26 cellular contexts compared by ENCODE assay signal in genomic region chr7:19351756-19352155, GRCh38.
"Had no signal": no experiment of that assay in that cellular context is flagged by ENCODE, and none has a peak within 500 bp of the region (broad histone marks: within the 10 kb centered on the region; RNA-seq: fewer than 3 reads in every experiment).

No MANE protein-coding gene starts in this region.

- H3K27ac ChIP-seq: brain microvascular endothelial cell, cardiac muscle cell, KMS-11, VCaP had no signal

- H3K27me3 ChIP-seq: brain microvascular endothelial cell, cardiac muscle cell, MG63 had no signal

- H3K9ac ChIP-seq: KMS-11, SK-N-SH had no signal

- H3K36me3 ChIP-seq: brain microvascular endothelial cell, cardiac muscle cell, MG63 had no signal

- DNase-seq: activated CD4-positive, alpha-beta T cell treated with anti-CD3 and anti-CD28 coated beads, Interleukin-2, amount 10 ng/mL, durations not matched to agents 24 days and 14 days; activated CD4-positive, alpha-beta T cell treated with anti-CD3 and anti-CD28 coated beads, Interleukin-2, amount 50 U/mL, for 48 hours; activated CD8-positive, alpha-beta memory T cell treated with anti-CD3 and anti-CD28 coated beads, Interleukin-2, amount 10 ng/mL, durations not matched to agents 7 days and 5 days; activated effector memory CD4-positive, alpha-beta T cell treated with Interleukin-2 at 50 U/mL for 16 hours; activated naive CD4-positive, alpha-beta T cell; activated naive CD8-positive, alpha-beta T cell treated with anti-CD3 and anti-CD28 coated beads, Interleukin-2, amount 50 U/mL, for 24 hours; activated T-cell treated with anti-CD3 and anti-CD28 coated beads, Interleukin-2, amount 50 U/mL, for 24 hours; amygdala; brain microvascular endothelial cell; MG63; NCI-H1105; NCI-H1436; NCI-H1694 treated with DMSO at 0.1 percent for 48 hours; NCI-H2029 treated with DMSO at 0.1 percent for 48 hours; NCI-H345; NCI-H510A; NCI-H526 treated with DMSO at 0.1 percent for 48 hours; NCI-H82; SIG-M5; SK-N-SH; T-helper 1 cell had no signal

- H3K4me3 ChIP-seq: cardiac muscle cell, MG63 had no signal

- H3K9me3 ChIP-seq: MG63, SK-N-SH had no signal

- ATAC-seq: activated CD4-positive, CD25-positive, alpha-beta regulatory T cell treated with anti-CD3 and anti-CD28 coated beads, Interleukin-2, amount 50 U/mL, for 24 hours; activated CD8-positive, alpha-beta memory T cell treated with anti-CD3 and anti-CD28 coated beads, Interleukin-2, amount 10 ng/mL, durations not matched to agents 7 days and 5 days; activated naive CD4-positive, alpha-beta T cell treated with anti-CD3 and anti-CD28 coated beads, Interleukin-2, amount 50 U/mL, for 72 hours; activated naive CD8-positive, alpha-beta T cell treated with anti-CD3 and anti-CD28 coated beads, Interleukin-2, amount 50 U/mL, for 24 hours had no signal
